Comparison of ENCODE assay signal across 24 cellular contexts in genomic region chr7:40694991-40695390, GRCh38.
"Had no signal": no experiment of that assay in that cellular context is flagged by ENCODE, and none has a peak within 500 bp of the region (broad histone marks: within the 10 kb centered on the region; RNA-seq: fewer than 3 reads in every experiment).

No MANE protein-coding gene starts in this region.

- H3K27ac ChIP-seq: brain microvascular endothelial cell, coronary artery, dorsolateral prefrontal cortex, epithelial cell of prostate, heart left ventricle had no signal

- H3K36me3 Mint-ChIP-seq: activated naive CD4-positive, alpha-beta T cell treated with anti-CD3 and anti-CD28 coated beads, Interleukin-2, amount 10 ng/mL, durations not matched to agents 7 days and 5 days; activated naive CD4-positive, alpha-beta T cell treated with anti-CD3 and anti-CD28 coated beads, Interleukin-2, amount 50 U/mL, for 72 hours; activated naive CD8-positive, alpha-beta T cell treated with anti-CD3 and anti-CD28 coated beads, Interleukin-2, amount 10 ng/mL, durations not matched to agents 7 days and 5 days had no signal

- H3K4me3 Mint-ChIP-seq: activated CD4-positive, alpha-beta memory T cell treated with anti-CD3 and anti-CD28 coated beads, Interleukin-2, amount 10 ng/mL, durations not matched to agents 7 days and 5 days; activated CD4-positive, alpha-beta T cell treated with anti-CD3 and anti-CD28 coated beads, Interleukin-2, amount 10 ng/mL, durations not matched to agents 7 days and 5 days; activated naive CD4-positive, alpha-beta T cell treated with anti-CD3 and anti-CD28 coated beads, Interleukin-2, amount 10 ng/mL, durations not matched to agents 7 days and 5 days; activated naive CD8-positive, alpha-beta T cell treated with anti-CD3 and anti-CD28 coated beads, Interleukin-2, amount 10 ng/mL, durations not matched to agents 7 days and 5 days; activated T-cell treated with anti-CD3 and anti-CD28 coated beads, Interleukin-2, amount 50 U/mL, for 24 hours; activated T-cell treated with anti-CD3 and anti-CD28 coated beads, Interleukin-2, amount 50 U/mL, for 72 hours; central memory CD8-positive, alpha-beta T cell; dendritic cell treated with granulocyte-macrophage colony-stimulating factor and Interleukin-4, amounts not matched to agents 40 ng/mL and 50 ng/mL, for 4 days had no signal

- H3K4me1 ChIP-seq: heart left ventricle had no signal

- H3K4me3 ChIP-seq: coronary artery, dorsolateral prefrontal cortex, heart left ventricle had no signal

- H3K9me3 ChIP-seq: heart left ventricle had no signal

- H3K4me1 Mint-ChIP-seq: activated CD4-positive, alpha-beta memory T cell treated with anti-CD3 and anti-CD28 coated beads, Interleukin-2, amount 10 ng/mL, durations not matched to agents 7 days and 5 days; central memory CD8-positive, alpha-beta T cell had no signal

- H3K27me3 ChIP-seq: brain microvascular endothelial cell, dorsolateral prefrontal cortex, heart left ventricle had no signal

- ATAC-seq: activated naive CD4-positive, alpha-beta T cell treated with anti-CD3 and anti-CD28 coated beads, Interleukin-2, amount 50 U/mL, for 72 hours; activated T-cell treated with anti-CD3 and anti-CD28 coated beads, Interleukin-2, amount 50 U/mL, for 72 hours; heart left ventricle had no signal

- DNase-seq: activated CD4-positive, alpha-beta memory T cell treated with anti-CD3 and anti-CD28 coated beads, Interleukin-2, amount 10 ng/mL, durations not matched to agents 7 days and 5 days; activated CD4-positive, alpha-beta T cell treated with anti-CD3 and anti-CD28 coated beads for 1 hour; activated CD4-positive, alpha-beta T cell treated with anti-CD3 and anti-CD28 coated beads for 4 hours; activated CD4-positive, alpha-beta T cell treated with anti-CD3 and anti-CD28 coated beads, Interleukin-2, amount 10 ng/mL, durations not matched to agents 7 days and 5 days; activated CD4-positive, alpha-beta T cell treated with anti-CD3 and anti-CD28 coated beads, Interleukin-2, amount 50 U/mL, for 4 hours; activated CD8-positive, alpha-beta memory T cell treated with anti-CD3 and anti-CD28 coated beads, Interleukin-2, amount 50 U/mL, for 48 hours; activated gamma-delta T cell; activated naive CD4-positive, alpha-beta T cell; activated naive CD4-positive, alpha-beta T cell treated with anti-CD3 and anti-CD28 coated beads, Interleukin-2, amount 10 ng/mL, durations not matched to agents 7 days and 5 days; activated naive CD8-positive, alpha-beta T cell treated with anti-CD3 and anti-CD28 coated beads, Interleukin-2, amount 10 ng/mL, durations not matched to agents 7 days and 5 days; activated T-cell treated with anti-CD3 and anti-CD28 coated beads for 4 hours; activated T-cell treated with anti-CD3 and anti-CD28 coated beads, Interleukin-2, amount 50 U/mL, for 24 hours; activated T-cell treated with anti-CD3 and anti-CD28 coated beads, Interleukin-2, amount 50 U/mL, for 72 hours; brain microvascular endothelial cell; dorsolateral prefrontal cortex; effector CD4-positive, alpha-beta T cell; glutamatergic neuron; heart left ventricle; T-helper 2 cell had no signal

- H3K36me3 ChIP-seq: brain microvascular endothelial cell, heart left ventricle had no signal

- H3K27me3 Mint-ChIP-seq: activated CD4-positive, alpha-beta memory T cell treated with anti-CD3 and anti-CD28 coated beads, Interleukin-2, amount 10 ng/mL, durations not matched to agents 7 days and 5 days; activated CD4-positive, alpha-beta T cell treated with anti-CD3 and anti-CD28 coated beads, Interleukin-2, amount 10 ng/mL, durations not matched to agents 7 days and 5 days; activated naive CD4-positive, alpha-beta T cell treated with anti-CD3 and anti-CD28 coated beads, Interleukin-2, amount 10 ng/mL, durations not matched to agents 7 days and 5 days; activated naive CD8-positive, alpha-beta T cell treated with anti-CD3 and anti-CD28 coated beads, Interleukin-2, amount 10 ng/mL, durations not matched to agents 7 days and 5 days; activated T-cell treated with anti-CD3 and anti-CD28 coated beads, Interleukin-2, amount 50 U/mL, for 24 hours; central memory CD8-positive, alpha-beta T cell; dendritic cell treated with granulocyte-macrophage colony-stimulating factor and Interleukin-4, amounts not matched to agents 40 ng/mL and 50 ng/mL, for 4 days had no signal

- H3K27ac Mint-ChIP-seq: activated CD4-positive, alpha-beta memory T cell treated with anti-CD3 and anti-CD28 coated beads, Interleukin-2, amount 10 ng/mL, durations not matched to agents 7 days and 5 days; activated CD4-positive, alpha-beta T cell treated with anti-CD3 and anti-CD28 coated beads, Interleukin-2, amount 10 ng/mL, durations not matched to agents 7 days and 5 days; activated naive CD4-positive, alpha-beta T cell treated with anti-CD3 and anti-CD28 coated beads, Interleukin-2, amount 10 ng/mL, durations not matched to agents 7 days and 5 days; activated naive CD4-positive, alpha-beta T cell treated with anti-CD3 and anti-CD28 coated beads, Interleukin-2, amount 50 U/mL, for 72 hours; activated naive CD8-positive, alpha-beta T cell treated with anti-CD3 and anti-CD28 coated beads, Interleukin-2, amount 10 ng/mL, durations not matched to agents 7 days and 5 days; activated T-cell treated with anti-CD3 and anti-CD28 coated beads, Interleukin-2, amount 50 U/mL, for 24 hours; activated T-cell treated with anti-CD3 and anti-CD28 coated beads, Interleukin-2, amount 50 U/mL, for 72 hours; dendritic cell treated with granulocyte-macrophage colony-stimulating factor and Interleukin-4, amounts not matched to agents 40 ng/mL and 50 ng/mL, for 4 days had no signal

- H3K9me3 Mint-ChIP-seq: activated CD4-positive, alpha-beta T cell treated with anti-CD3 and anti-CD28 coated beads, Interleukin-2, amount 10 ng/mL, durations not matched to agents 7 days and 5 days; activated naive CD4-positive, alpha-beta T cell treated with anti-CD3 and anti-CD28 coated beads, Interleukin-2, amount 10 ng/mL, durations not matched to agents 7 days and 5 days; activated naive CD4-positive, alpha-beta T cell treated with anti-CD3 and anti-CD28 coated beads, Interleukin-2, amount 50 U/mL, for 72 hours; activated naive CD8-positive, alpha-beta T cell treated with anti-CD3 and anti-CD28 coated beads, Interleukin-2, amount 10 ng/mL, durations not matched to agents 7 days and 5 days; activated T-cell treated with anti-CD3 and anti-CD28 coated beads, Interleukin-2, amount 50 U/mL, for 24 hours; dendritic cell treated with granulocyte-macrophage colony-stimulating factor and Interleukin-4, amounts not matched to agents 40 ng/mL and 50 ng/mL, for 4 days had no signal
